ENCODE assay signal across 12 cellular contexts in the genomic region with DNA sequence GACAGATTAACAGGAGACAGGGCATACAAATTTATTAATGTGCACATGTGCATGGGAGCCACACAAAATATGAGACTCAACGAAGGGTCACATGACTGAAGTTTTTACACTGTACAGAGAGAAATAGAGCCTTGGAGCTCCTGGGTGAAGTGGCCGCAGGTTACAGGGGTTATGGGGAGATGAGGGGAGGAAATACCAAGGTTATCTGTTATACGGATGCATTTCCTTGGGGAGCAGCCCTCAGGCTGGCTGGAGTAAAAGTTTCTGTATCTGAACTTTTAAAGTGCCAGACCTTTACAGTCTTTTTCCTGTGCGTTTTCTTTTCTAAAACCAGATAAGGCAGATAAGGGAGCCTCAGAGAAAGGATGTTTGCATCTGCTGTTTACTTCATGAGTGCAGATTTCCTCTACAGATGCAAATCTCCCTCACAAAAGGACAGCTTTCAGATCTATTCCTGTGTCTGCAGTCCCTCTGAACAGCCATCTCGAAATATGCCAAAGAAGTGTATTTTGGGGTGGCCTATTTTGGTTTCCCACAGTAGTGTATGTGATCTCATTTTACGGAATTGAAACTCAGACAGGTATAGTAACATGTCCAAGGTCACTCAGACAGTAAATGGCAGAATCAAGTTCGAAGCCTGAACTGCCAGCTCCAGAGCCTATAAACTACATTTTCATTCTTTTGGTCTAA.
A peak's percentile ranks its signal among the peaks of the same experiment; 100 is the strongest.
DNase-seq lines count a peak whose midpoint lies in the region; ATAC-seq, FAIRE-seq and TF ChIP-seq lines count a peak whose summit lies in the region.
"Had no signal": no experiment of that assay in that cellular context is flagged by ENCODE, and none has a peak within 500 bp of the region (broad histone marks: within the 10 kb centered on the region; RNA-seq: fewer than 3 reads in every experiment).

No MANE protein-coding gene starts in this region.

- no peak for TF ChIP-seq EP300 in K562 (IDR thresholded peaks at IDR 0.05; ENCODE audit: low read length)

- POLR2A ChIA-PET in K562 (lab: Yijun Ruan, JAX), result interaction anchor here (0.5 kb wide), 1 partner anchor 67 kb away, joined by 4 read pairs; no protein-coding TSS in a partner anchor

- no peaks in the 10 kb centered on the region for H4K20me1 ChIP-seq in K562 (replicated peaks; ENCODE audit: control insufficient read depth, insufficient read depth, low read length)

- H3K4me1 ChIP-seq in K562 (replicated peaks in 1 of 2; ENCODE audit: control insufficient read depth in 2 of 2, insufficient read depth in 2 of 2, low read length in 2 of 2) (peaks cover 0 to 7% of the 10 kb centered on the region in 2 experiments; a peak in 1 of 5 replicates), right atrium auricular region (no peaks in the 10 kb centered on the region)

- H3K9me3 ChIP-seq in K562 (replicated peaks; ENCODE audit: control insufficient read depth, insufficient read depth, low read depth, low read length) (no peaks in the 10 kb centered on the region), right atrium auricular region (no peaks in the 10 kb centered on the region)

- ATAC-seq in GM18498 (IDR thresholded peaks at IDR 0.05; ENCODE audit: unreplicated experiment) (peak; percentile 84), GM21423 (IDR thresholded peaks at IDR 0.05; ENCODE audit: unreplicated experiment) (peak; percentile 87), HG03097 (IDR thresholded peaks at IDR 0.05; ENCODE audit: low FRiP score, unreplicated experiment) (peak; percentile 89), K562 (peak; percentile 26; the same call in 1 of the 3 replicates)

- no peak overlapping the region for H3K4me3 Mint-ChIP-seq in activated CD4-positive, alpha-beta T cell treated with anti-CD3 and anti-CD28 coated beads, Interleukin-2, amount 10 ng/mL, durations not matched to agents 24 days and 14 days
- H3K4me3 Mint-ChIP-seq: CD4-positive, alpha-beta T cell had no signal

- FAIRE-seq in K562 (lab: Jason Lieb, UNC), result peak; percentile 11

- H2AFZ ChIP-seq in K562 (ENCODE audit: low read depth, low read length), result 0 out of 2 replicates have a peak overlapping the region, but pooled peaks have one; percentile 30

- H3K79me2 ChIP-seq in K562 (ENCODE audit: control insufficient read depth, insufficient read depth, low read length), result no peaks in the 10 kb centered on the region

- H3K36me3 Mint-ChIP-seq in activated CD4-positive, alpha-beta T cell treated with anti-CD3 and anti-CD28 coated beads, Interleukin-2, amount 10 ng/mL, durations not matched to agents 24 days and 14 days (ENCODE audit: low read depth), result no peaks in the 10 kb centered on the region

- H3K9me1 ChIP-seq in K562 (ENCODE audit: control insufficient read depth, insufficient read depth, low read length), result no peaks in the 10 kb centered on the region

- H3K4me3 ChIP-seq in K562, result no peak overlapping the region
- H3K4me3 ChIP-seq in right atrium auricular region, result no peak overlapping the region
- H3K4me3 ChIP-seq: SK-N-MC had no signal

- H3K9me3 Mint-ChIP-seq in activated CD4-positive, alpha-beta T cell treated with anti-CD3 and anti-CD28 coated beads, Interleukin-2, amount 10 ng/mL, durations not matched to agents 24 days and 14 days, result peaks cover under 1% of the 10 kb centered on the region

- H3K4me2 ChIP-seq in K562 (ENCODE audit: insufficient read depth, low read length), result no peak overlapping the region

- peaks cover 2% of the 10 kb centered on the region for H3K27me3 Mint-ChIP-seq in activated CD4-positive, alpha-beta T cell treated with anti-CD3 and anti-CD28 coated beads, Interleukin-2, amount 10 ng/mL, durations not matched to agents 24 days and 14 days

- CTCF ChIA-PET in K562 (lab: Yijun Ruan, JAX; ENCODE audit: low intra/inter-chr PET ratio), result interaction anchor here (0.6 kb wide), 1 partner anchor 1812 kb away, joined by 6 read pairs; no protein-coding TSS in a partner anchor

- no peak for DNase-seq in K562 (ENCODE audit: extremely low read depth in 1 of 4, low spot score in 3 of 4)
- DNase-seq in UCSD-AML1 (lab: John Stamatoyannopoulos, UW; ENCODE audit: unreplicated experiment), result no peak
- DNase-seq in D341Med (ENCODE audit: low spot score), result no peak
- no peak for DNase-seq in right atrium auricular region (ENCODE audit: low spot score)
- no peak for DNase-seq in activated CD4-positive, alpha-beta T cell treated with anti-CD3 and anti-CD28 coated beads, Interleukin-2, amount 10 ng/mL, durations not matched to agents 24 days and 14 days
- DNase-seq: caudate nucleus; CD4-positive, alpha-beta T cell; hippocampal formation had no signal

- H3K4me1 Mint-ChIP-seq in activated CD4-positive, alpha-beta T cell treated with anti-CD3 and anti-CD28 coated beads, Interleukin-2, amount 10 ng/mL, durations not matched to agents 24 days and 14 days, result no peaks in the 10 kb centered on the region

- H3K27ac ChIP-seq in K562 (ENCODE audit: extremely low read depth, low read depth, low read length) (no peak overlapping the region), right atrium auricular region (no peak overlapping the region)
- H3K27ac ChIP-seq: SK-N-MC had no signal

- no peak for TF ChIP-seq POLR2A in K562 (conservative IDR thresholded peaks at IDR 0.05)

- intact Hi-C loops in K562 (cut with micrococcal nuclease), result loop anchor here (2.0 to 10.0 kb wide), 5 partner anchors 106 to 954 kb away; a partner anchor contains a TSS
- intact Hi-C loops in activated CD4-positive, alpha-beta T cell treated with anti-CD3 and anti-CD28 coated beads, Interleukin-2, amount 10 ng/mL, durations not matched to agents 24 days and 14 days (cut with micrococcal nuclease), result loop anchor here (10.0 kb wide), 1 partner anchor 954 kb away; no protein-coding TSS in a partner anchor

- H3K36me3 ChIP-seq in K562 (ENCODE audit: control insufficient read depth, insufficient read depth, low read length) (no peaks in the 10 kb centered on the region), right atrium auricular region (no peaks in the 10 kb centered on the region)

- TF ChIP-seq RAD21 in K562 (CRISPR knock-in tag; conservative IDR thresholded peaks at IDR 0.05 in 1 of 2, IDR thresholded peaks at IDR 0.05 in 1 of 2), result no peak

- no TSS peak for BruUV-seq in K562 (replicated peaks; lab: Mats Ljungman, UMichigan)

- TF ChIP-seq CTCF in K562 (IDR thresholded peaks at IDR 0.05 in 2 of 3, conservative IDR thresholded peaks at IDR 0.05 in 1 of 3; ENCODE audit: insufficient read depth in 2 of 3, low read depth in 1 of 3, low read length in 3 of 3) (no peak), right atrium auricular region (IDR thresholded peaks at IDR 0.05) (no peak)

- WGBS in K562 (ENCODE audit: insufficient coverage, low coverage, missing lambda C conversion rate), result 4% methylated on average over 7 of the region's 7 CpGs

- in situ Hi-C loops in K562 (cut with MboI), result no loop called here

- H3K27me3 ChIP-seq in K562 (ENCODE audit: control insufficient read depth in 2 of 2, insufficient read depth in 2 of 2, low read length in 2 of 2) (no peaks in the 10 kb centered on the region), right atrium auricular region (no peaks in the 10 kb centered on the region)

- H3K27ac Mint-ChIP-seq in activated CD4-positive, alpha-beta T cell treated with anti-CD3 and anti-CD28 coated beads, Interleukin-2, amount 10 ng/mL, durations not matched to agents 24 days and 14 days, result no peak overlapping the region
- H3K27ac Mint-ChIP-seq: CD4-positive, alpha-beta T cell had no signal

- H3K9ac ChIP-seq in K562 (ENCODE audit: insufficient read depth in 1 of 2, low read depth in 2 of 2, low read length in 2 of 2), result no peak overlapping the region

TF ChIP-seq in K562, 482 proteins besides CTCF, POLR2A, EP300 and RAD21 (continues in another document):
- TF ChIP-seq SRSF9 (IDR thresholded peaks at IDR 0.05; ENCODE audit: borderline replicate concordance, low read depth, low read length) (no peak), ZNF551 (CRISPR knock-in tag; IDR thresholded peaks at IDR 0.05) (no peak)
- TF ChIP-seq, protein P1, sequence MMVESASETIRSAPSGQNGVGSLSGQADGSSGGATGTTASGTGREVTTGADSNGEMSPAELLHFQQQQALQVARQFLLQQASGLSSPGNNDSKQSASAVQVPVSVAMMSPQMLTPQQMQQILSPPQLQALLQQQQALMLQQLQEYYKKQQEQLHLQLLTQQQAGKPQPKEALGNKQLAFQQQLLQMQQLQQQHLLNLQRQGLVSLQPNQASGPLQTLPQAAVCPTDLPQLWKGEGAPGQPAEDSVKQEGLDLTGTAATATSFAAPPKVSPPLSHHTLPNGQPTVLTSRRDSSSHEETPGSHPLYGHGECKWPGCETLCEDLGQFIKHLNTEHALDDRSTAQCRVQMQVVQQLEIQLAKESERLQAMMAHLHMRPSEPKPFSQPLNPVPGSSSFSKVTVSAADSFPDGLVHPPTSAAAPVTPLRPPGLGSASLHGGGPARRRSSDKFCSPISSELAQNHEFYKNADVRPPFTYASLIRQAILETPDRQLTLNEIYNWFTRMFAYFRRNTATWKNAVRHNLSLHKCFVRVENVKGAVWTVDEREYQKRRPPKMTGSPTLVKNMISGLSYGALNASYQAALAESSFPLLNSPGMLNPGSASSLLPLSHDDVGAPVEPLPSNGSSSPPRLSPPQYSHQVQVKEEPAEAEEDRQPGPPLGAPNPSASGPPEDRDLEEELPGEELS (CRISPR knock-in tag; IDR thresholded peaks at IDR 0.05; ENCODE audit: borderline replicate concordance), result no peak

Comparison
In these comparisons a context has a peak if more than half of its experiments do, and no peak if none do; other contexts are left out.
1. ATAC-seq: peak in every context shown above with its lines; median percentile 89 in HG03097; 87 in GM21423; 84 in GM18498; 26 in K562.